Comparison of ENCODE assay signal across 16 cellular contexts in genomic region chr2:109229094-109229675, GRCh38.
DNase-seq lines count a peak whose midpoint lies in the region; ATAC-seq and TF ChIP-seq lines count a peak whose summit lies in the region.
"Had no signal": no experiment of that assay in that cellular context is flagged by ENCODE, and none has a peak within 500 bp of the region (broad histone marks: within the 10 kb centered on the region; RNA-seq: fewer than 3 reads in every experiment).

No MANE protein-coding gene starts in this region.

- DNase-seq in EH (ENCODE audit: low read depth) (peak; percentile 31), WTC11 (ENCODE audit: low spot score) (no peak), myocyte (ENCODE audit: low read depth) (peak; percentile 46), cerebellar cortex (ENCODE audit: low spot score) (no peak), DMS79 (lab: John Stamatoyannopoulos, UW) (no peak), SW480 (ENCODE audit: low spot score) (no peak)
- DNase-seq: COR-L47, DMS 273 treated with DMSO at 0.1 percent for 48 hours, HFFc6, KBM-7, NCI-H1417 treated with DMSO at 0.1 percent for 48 hours, NCI-H2029, NCI-H345, NCI-H526 had no signal

- POLR2A ChIA-PET in WTC11 (lab: Charles Lee): interaction anchor here (0.6 to 1.0 kb wide), 3 partner anchors 10 to 492 kb away, joined by 3 read pairs; no protein-coding TSS in a partner anchor

- no peaks in the 10 kb centered on the region for H3K9me3 ChIP-seq in BLaER1
- H3K9me3 ChIP-seq: SJSA1 had no signal

- no peak for TF ChIP-seq CTCF in WTC11 (IDR thresholded peaks at IDR 0.05)

- H3K4me3 Mint-ChIP-seq in WTC11: no peak overlapping the region
- H3K4me3 Mint-ChIP-seq: HFFc6 had no signal

- no peaks in the 10 kb centered on the region for H3K27me3 Mint-ChIP-seq in WTC11 (ENCODE audit: low read depth)

- peak; percentile 57; the same call in 1 of the 2 replicates for ATAC-seq in WTC11

- peaks cover 2% of the 10 kb centered on the region; the same call in 1 of the 2 replicates for H3K36me3 Mint-ChIP-seq in WTC11

- H3K4me1 Mint-ChIP-seq in WTC11: peaks cover 12% of the 10 kb centered on the region

- H3K4me3 ChIP-seq in BLaER1: no peak overlapping the region
- H3K4me3 ChIP-seq: SJSA1 had no signal

- no peaks in the 10 kb centered on the region for H3K27me3 ChIP-seq in BLaER1
- H3K27me3 ChIP-seq: SJSA1 had no signal

- H3K36me3 ChIP-seq in BLaER1: no peaks in the 10 kb centered on the region
- H3K36me3 ChIP-seq: SJSA1 had no signal

- H3K4me2 ChIP-seq in BLaER1: peak overlapping the region; percentile 10; the same call in 1 of the 2 replicates

- peaks cover 80% of the 10 kb centered on the region for H3K4me1 ChIP-seq in BLaER1
- H3K4me1 ChIP-seq: SJSA1 had no signal

- peaks cover 6% of the 10 kb centered on the region for H3K9me3 Mint-ChIP-seq in WTC11
- H3K9me3 Mint-ChIP-seq: HFFc6 had no signal

- CTCF ChIA-PET in WTC11 (lab: Charles Lee): interaction anchor here (0.8 to 1.1 kb wide), 2 partner anchors 23 to 59 kb away, joined by 3 read pairs; no protein-coding TSS in a partner anchor

- no peak overlapping the region for H3K9ac ChIP-seq in BLaER1

- H3K27ac Mint-ChIP-seq in WTC11: no peak overlapping the region
- H3K27ac Mint-ChIP-seq: HFFc6 had no signal

- H4K20me1 ChIP-seq in BLaER1: peaks cover 80% of the 10 kb centered on the region

- no peak overlapping the region for H3K27ac ChIP-seq in BLaER1
- H3K27ac ChIP-seq: SJSA1 had no signal

TF ChIP-seq in WTC11, 78 proteins besides CTCF, POLR2A, EP300 and RAD21:
- no peak for TF ChIP-seq ZNF232 (CRISPR knock-in tag; IDR thresholded peaks at IDR 0.05)
- no peak for TF ChIP-seq GABPB1 (CRISPR knock-in tag; IDR thresholded peaks at IDR 0.05)
- TF ChIP-seq NFE2L1 (CRISPR knock-in tag; IDR thresholded peaks at IDR 0.05): no peak
- no peak for TF ChIP-seq FOXP1 (CRISPR knock-in tag; IDR thresholded peaks at IDR 0.05; ENCODE audit: borderline replicate concordance)
- TF ChIP-seq ATF6 (CRISPR knock-in tag; IDR thresholded peaks at IDR 0.05): no peak
- no peak for TF ChIP-seq USF2 (CRISPR knock-in tag; IDR thresholded peaks at IDR 0.05)
- no peak for TF ChIP-seq TCF7 (CRISPR knock-in tag; IDR thresholded peaks at IDR 0.05; ENCODE audit: low read depth)
- no peak for TF ChIP-seq PREB (CRISPR knock-in tag; IDR thresholded peaks at IDR 0.05; ENCODE audit: borderline replicate concordance)
- no peak for TF ChIP-seq NR1H2 (CRISPR knock-in tag; IDR thresholded peaks at IDR 0.05)
- TF ChIP-seq PRRX2 (CRISPR knock-in tag; IDR thresholded peaks at IDR 0.05): no peak
- TF ChIP-seq AFF4 (CRISPR knock-in tag; IDR thresholded peaks at IDR 0.05; ENCODE audit: borderline replicate concordance): no peak
- no peak for TF ChIP-seq CREB1 (CRISPR knock-in tag; IDR thresholded peaks at IDR 0.05)
- no peak for TF ChIP-seq RORB (CRISPR knock-in tag; IDR thresholded peaks at IDR 0.05)
- TF ChIP-seq ELF4 (CRISPR knock-in tag; IDR thresholded peaks at IDR 0.05; ENCODE audit: low read depth): no peak
- no peak for TF ChIP-seq FOXJ3 (CRISPR knock-in tag; IDR thresholded peaks at IDR 0.05; ENCODE audit: borderline replicate concordance)
- TF ChIP-seq SP1 (CRISPR knock-in tag; conservative IDR thresholded peaks at IDR 0.05): no peak

Comparison
In these comparisons a context has a peak if more than half of its experiments do, and no peak if none do; other contexts are left out.
1. DNase-seq: peak in EH (single experiment) and myocyte (single experiment); none in WTC11 (single experiment), cerebellar cortex (single experiment), DMS79 (single experiment) and SW480 (single experiment).